Comparison of ENCODE assay signal across 11 cellular contexts in genomic region chr11:9571766-9572120, GRCh38. TPM values are rescaled to one million over a fixed set of nuclear protein-coding genes. Genes with fewer than 3 reads are reported as not detected.
DNase-seq lines count a peak whose midpoint lies in the region; ATAC-seq, FAIRE-seq and TF ChIP-seq lines count a peak whose summit lies in the region.
"Had no signal": no experiment of that assay in that cellular context is flagged by ENCODE, and none has a peak within 500 bp of the region (broad histone marks: within the 10 kb centered on the region; RNA-seq: fewer than 3 reads in every experiment).

No MANE protein-coding gene starts in this region.

- peaks cover 8% of the 10 kb centered on the region for H3K27me3 Mint-ChIP-seq in T-helper 1 cell treated with Interleukin-12 subunit alpha and Interleukin-12 subunit beta and Interleukin-4 antibody, amounts not matched to agents 30 μg/mL and 1 μg/mL, for 36 hours (ENCODE audit: low read depth)
- no peaks in the 10 kb centered on the region for H3K27me3 Mint-ChIP-seq in stimulated activated naive B cell treated with anti-CD40 and anti-IgM and Interleukin-4, amounts not matched to agents 10 μg/mL and 1 μg/mL and 100 μg/mL, for 72 hours

- H3K36me3 ChIP-seq in iPS-15b (ENCODE audit: control insufficient read depth, insufficient read depth, low read length) (no peaks in the 10 kb centered on the region), pancreas (peaks cover 0 to 2% (median 0%) of the 10 kb centered on the region in 3 donors)
- H3K36me3 ChIP-seq: heart left ventricle had no signal

- intact Hi-C loops in pancreas (cut with DNase I), result no loop called here

- DNase-seq in T-helper 1 cell (no peak), pancreas (no peak), superior temporal gyrus (ENCODE audit: extremely low spot score) (no peak)
- no peak for DNase-seq in stimulated activated naive B cell treated with anti-CD40 and anti-IgM and Interleukin-4, amounts not matched to agents 10 μg/mL and 1 μg/mL and 100 μg/mL, for 72 hours
- DNase-seq: activated CD4-positive, alpha-beta T cell treated with anti-CD3 and anti-CD28 coated beads for 4 hours; heart left ventricle had no signal

- no peak overlapping the region for H3K9ac ChIP-seq in iPS-15b (ENCODE audit: low read depth, low read length)

- H3K27ac Mint-ChIP-seq in T-helper 1 cell treated with Interleukin-12 subunit alpha and Interleukin-12 subunit beta and Interleukin-4 antibody, amounts not matched to agents 30 μg/mL and 1 μg/mL, for 36 hours, result no peak overlapping the region
- peak overlapping the region; percentile 59 for H3K27ac Mint-ChIP-seq in stimulated activated naive B cell treated with anti-CD40 and anti-IgM and Interleukin-4, amounts not matched to agents 10 μg/mL and 1 μg/mL and 100 μg/mL, for 72 hours

- no peaks in the 10 kb centered on the region for H3K9me3 ChIP-seq in iPS-15b (ENCODE audit: control insufficient read depth, insufficient read depth, low read length)
- H3K9me3 ChIP-seq in pancreas, result no peaks in the 10 kb centered on the region
- H3K9me3 ChIP-seq: heart left ventricle had no signal

- peaks cover 23% of the 10 kb centered on the region for H3K4me1 Mint-ChIP-seq in T-helper 1 cell treated with Interleukin-12 subunit alpha and Interleukin-12 subunit beta and Interleukin-4 antibody, amounts not matched to agents 30 μg/mL and 1 μg/mL, for 36 hours (ENCODE audit: low read depth)
- peaks cover 24 to 40% of the 10 kb centered on the region in 2 donors for H3K4me1 Mint-ChIP-seq in stimulated activated naive B cell treated with anti-CD40 and anti-IgM and Interleukin-4, amounts not matched to agents 10 μg/mL and 1 μg/mL and 100 μg/mL, for 72 hours

- H3K27me3 ChIP-seq in iPS-15b (ENCODE audit: control insufficient read depth, insufficient read depth, low read length) (no peaks in the 10 kb centered on the region), pancreas (no peaks in the 10 kb centered on the region)
- H3K27me3 ChIP-seq: heart left ventricle had no signal

- TF ChIP-seq CTCF in pancreas (IDR thresholded peaks at IDR 0.05), result no peak

- 96% methylated on average over 6 of the region's 6 CpGs for WGBS in pancreas, 2 donors

- H3K4me1 ChIP-seq in iPS-15b (ENCODE audit: control insufficient read depth, insufficient read depth, low read length), result peaks cover 12% of the 10 kb centered on the region
- peaks cover 24 to 29% (median 28%) of the 10 kb centered on the region in 3 donors for H3K4me1 ChIP-seq in pancreas

- peaks cover 22% of the 10 kb centered on the region for H3K36me3 Mint-ChIP-seq in T-helper 1 cell treated with Interleukin-12 subunit alpha and Interleukin-12 subunit beta and Interleukin-4 antibody, amounts not matched to agents 30 μg/mL and 1 μg/mL, for 36 hours (ENCODE audit: low read depth)
- peaks cover 13 to 20% of the 10 kb centered on the region in 2 donors for H3K36me3 Mint-ChIP-seq in stimulated activated naive B cell treated with anti-CD40 and anti-IgM and Interleukin-4, amounts not matched to agents 10 μg/mL and 1 μg/mL and 100 μg/mL, for 72 hours

- no peaks in the 10 kb centered on the region for H3K9me3 Mint-ChIP-seq in T-helper 1 cell treated with Interleukin-12 subunit alpha and Interleukin-12 subunit beta and Interleukin-4 antibody, amounts not matched to agents 30 μg/mL and 1 μg/mL, for 36 hours
- no peaks in the 10 kb centered on the region for H3K9me3 Mint-ChIP-seq in stimulated activated naive B cell treated with anti-CD40 and anti-IgM and Interleukin-4, amounts not matched to agents 10 μg/mL and 1 μg/mL and 100 μg/mL, for 72 hours

- ATAC-seq in stimulated activated naive B cell treated with anti-CD40 and anti-IgM and Interleukin-4, amounts not matched to agents 10 μg/mL and 1 μg/mL and 100 μg/mL, for 72 hours (replicated peaks), result no peak
- ATAC-seq in pancreas (no peak), HG03139 (IDR thresholded peaks at IDR 0.05; ENCODE audit: unreplicated experiment) (no peak)
- ATAC-seq: heart left ventricle had no signal

- H3K27ac ChIP-seq in pancreas, result no peak overlapping the region

- H3K4me3 ChIP-seq in iPS-15b (ENCODE audit: low read depth, low read length), result peak overlapping the region; percentile 69
- no peak overlapping the region for H3K4me3 ChIP-seq in pancreas

- peak overlapping the region; percentile 75 for H3K4me3 Mint-ChIP-seq in T-helper 1 cell treated with Interleukin-12 subunit alpha and Interleukin-12 subunit beta and Interleukin-4 antibody, amounts not matched to agents 30 μg/mL and 1 μg/mL, for 36 hours
- peak overlapping the region; percentile 88 to 90 for H3K4me3 Mint-ChIP-seq in stimulated activated naive B cell treated with anti-CD40 and anti-IgM and Interleukin-4, amounts not matched to agents 10 μg/mL and 1 μg/mL and 100 μg/mL, for 72 hours

- FAIRE-seq in TTC549 (lab: Jason Lieb, UNC) (peak; percentile 86), pancreas (lab: Jason Lieb, UNC) (no peak)
- FAIRE-seq: A204.1 had no signal

RNA-seq across cellular contexts. Expression of gene WEE1, which starts 1.7 kb away (rescaled TPM):
- total RNA-seq in pancreas, result 10 to 100 TPM in 1 of 6 donors, 1 to 10 TPM in 5; 4.2 to 10.7 (median 6.2) TPM
- 1 to 10 TPM; 2.6 to 7.8 TPM for polyA plus RNA-seq in pancreas
